In genomic region chr7:157445956-157446295, GRCh38 we compare ENCODE assay signal across 1 cellular context.
TF ChIP-seq lines count a peak whose summit lies in the region.

No MANE protein-coding gene starts in this region.

TF ChIP-seq in H1, 55 proteins besides CTCF, POLR2A, EP300 and RAD21 (continued from another document):
- TF ChIP-seq CHD7 (IDR thresholded peaks at IDR 0.05; ENCODE audit: insufficient replicate concordance, low read length) = no peak
- TF ChIP-seq TBP (IDR thresholded peaks at IDR 0.05; ENCODE audit: low read depth, low read length) = no peak
- TF ChIP-seq CBX5 (IDR thresholded peaks at IDR 0.05; ENCODE audit: low read depth, low read length) = no peak
TF ChIP-seq in H1: peak in this region for 0.
